Comparison of ENCODE assay signal across 24 cellular contexts in the genomic region with DNA sequence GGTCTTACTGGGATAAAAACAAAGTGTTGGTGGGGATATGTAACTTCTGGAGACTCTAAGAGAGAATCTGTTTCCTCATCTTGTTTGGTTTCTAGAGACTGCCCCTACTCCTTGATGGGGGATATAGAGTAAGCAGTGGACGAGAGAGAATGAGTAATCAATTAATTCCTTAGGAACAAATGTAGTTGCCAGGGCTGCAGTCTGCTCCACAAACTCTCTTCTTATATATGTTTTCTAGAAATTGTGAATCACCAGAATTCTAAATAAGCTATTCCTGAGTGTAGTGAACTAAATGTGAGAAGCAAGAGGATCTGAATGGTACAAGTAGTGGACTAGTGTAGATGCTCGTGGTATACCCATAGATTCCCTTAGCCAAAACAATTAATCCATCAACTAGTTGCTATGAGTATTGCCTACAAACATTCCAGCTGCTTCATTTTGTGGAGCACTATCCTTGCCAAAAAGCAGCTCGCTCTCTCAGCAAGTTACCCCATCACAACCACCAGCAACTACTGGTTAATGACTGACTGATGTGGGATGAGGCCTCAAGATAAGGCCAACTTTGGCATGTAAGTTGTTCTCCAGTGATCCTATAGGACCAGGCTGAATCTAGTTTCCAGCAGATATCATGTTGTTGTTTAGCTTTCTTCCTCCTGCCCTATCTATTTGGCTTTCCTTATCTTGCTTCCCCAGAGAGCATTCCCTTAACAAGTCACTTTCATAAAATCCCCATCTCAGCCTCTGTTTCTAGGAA.
DNase-seq lines count a peak whose midpoint lies in the region; ATAC-seq and TF ChIP-seq lines count a peak whose summit lies in the region.
"Had no signal": no experiment of that assay in that cellular context is flagged by ENCODE, and none has a peak within 500 bp of the region (broad histone marks: within the 10 kb centered on the region; RNA-seq: fewer than 3 reads in every experiment).

No MANE protein-coding gene starts in this region.

- H3K79me2 ChIP-seq in mesendoderm (ENCODE audit: control insufficient read depth, insufficient read depth, low read length), result no peaks in the 10 kb centered on the region

- DNase-seq in Calu3, result peak; percentile 1
- peak; percentile 2 for DNase-seq in UCSD-AML1 (lab: John Stamatoyannopoulos, UW; ENCODE audit: unreplicated experiment)
- DNase-seq in erythroblast (lab: John Stamatoyannopoulos, UW), result peak; percentile 10 to 38
- DNase-seq in mesendoderm, result peak; percentile 88
- no peak for DNase-seq in psoas muscle
- no peak for DNase-seq in central memory CD4-positive, alpha-beta T cell
- DNase-seq in Right ventricle myocardium superior, result no peak
- no peak for DNase-seq in transverse colon
- DNase-seq: activated CD4-positive, CD25-positive, alpha-beta regulatory T cell; activated CD8-positive, alpha-beta T cell treated with anti-CD3 and anti-CD28 coated beads, Interleukin-2, amount 10 ng/mL, durations not matched to agents 7 days and 5 days; activated T-cell treated with anti-CD3 and anti-CD28 coated beads, Interleukin-2, amount 50 U/mL, for 48 hours; BE2C; EL; immature natural killer cell; NCI-H2171 treated with DMSO at 0.1 percent for 48 hours; NCI-H774; PC-9; right lobe of liver; stimulated activated naive B cell treated with anti-CD40 and anti-IgM and Interleukin-4, amounts not matched to agents 10 μg/mL and 1 μg/mL and 100 μg/mL, for 72 hours; T-helper 17 cell; tibial artery had no signal

- no peak overlapping the region for H4K8ac ChIP-seq in mesendoderm (ENCODE audit: low read depth, low read length)

- no peak for TF ChIP-seq EP300 in transverse colon (IDR thresholded peaks at IDR 0.05; ENCODE audit: low read depth)

- H2AK5ac ChIP-seq in mesendoderm (ENCODE audit: low read length), result no peak overlapping the region

- no peak overlapping the region for H4K5ac ChIP-seq in mesendoderm (ENCODE audit: low read length)

- H2BK5ac ChIP-seq in mesendoderm (ENCODE audit: low read length), result no peak overlapping the region

- no peaks in the 10 kb centered on the region for H3K27me3 Mint-ChIP-seq in Calu3 (ENCODE audit: unreplicated experiment)
- H3K27me3 Mint-ChIP-seq: activated naive CD4-positive, alpha-beta T cell treated with anti-CD3 and anti-CD28 coated beads, Interleukin-2, amount 50 U/mL, for 24 hours; stimulated activated naive B cell treated with anti-CD40 and anti-IgM and Interleukin-4, amounts not matched to agents 10 μg/mL and 1 μg/mL and 100 μg/mL, for 72 hours; T-helper 17 cell had no signal

- no peak overlapping the region for H2BK120ac ChIP-seq in mesendoderm (ENCODE audit: low read depth, low read length)

- peaks cover 7% of the 10 kb centered on the region for H3K9me3 Mint-ChIP-seq in Calu3 (ENCODE audit: low read depth, unreplicated experiment)

- no peak overlapping the region for H3K18ac ChIP-seq in mesendoderm (ENCODE audit: low read length)

- ATAC-seq in psoas muscle, result no peak
- no peak for ATAC-seq in Right ventricle myocardium superior (ENCODE audit: poor library complexity)
- ATAC-seq: activated CD8-positive, alpha-beta T cell treated with anti-CD3 and anti-CD28 coated beads, Interleukin-2, amount 10 ng/mL, durations not matched to agents 7 days and 5 days; right lobe of liver; stimulated activated naive B cell treated with anti-CD40 and anti-IgM and Interleukin-4, amounts not matched to agents 10 μg/mL and 1 μg/mL and 100 μg/mL, for 72 hours; T-helper 17 cell had no signal

- H3K4me1 ChIP-seq in mesendoderm (ENCODE audit: control insufficient read depth, low read depth, low read length) (no peaks in the 10 kb centered on the region), psoas muscle (no peaks in the 10 kb centered on the region), transverse colon (no peaks in the 10 kb centered on the region)
- H3K4me1 ChIP-seq: BE2C, right lobe of liver, tibial artery had no signal

- no TSS peak for BruUV-seq in Calu3 (replicated peaks; lab: Mats Ljungman, UMichigan)

- intact Hi-C loops in Calu3 (cut with micrococcal nuclease; ENCODE audit: unreplicated experiment), result no loop called here
- intact Hi-C loops in psoas muscle (cut with DNase I), result no loop called here
- intact Hi-C loops in Right ventricle myocardium superior (cut with DNase I), result no loop called here
- intact Hi-C loops in transverse colon (cut with DNase I; ENCODE audit: low total_unique reads), result no loop called here

- H3K4ac ChIP-seq in mesendoderm (ENCODE audit: low read depth, low read length), result no peak overlapping the region

- H3K27ac ChIP-seq in mesendoderm (ENCODE audit: low read depth, low read length) (no peak overlapping the region), psoas muscle (no peak overlapping the region), transverse colon (no peak overlapping the region)
- H3K27ac ChIP-seq: coronary artery, PC-9, right lobe of liver, tibial artery had no signal

- no CpG with 5 or more reads among the region's 3 CpGs for WGBS in mesendoderm (ENCODE audit: extremely low coverage, insufficient coverage, low lambda C conversion rate)
- WGBS in psoas muscle, 3 donors, result 54 to 78% (median 62%) methylated on average over 3 of the region's 3 CpGs
- WGBS in transverse colon (ENCODE audit: low coverage in 1 of 2), 2 donors, result 42 to 49% methylated on average over 1 to 3 of the region's 3 CpGs

- H3K9ac ChIP-seq in mesendoderm (ENCODE audit: low read length), result no peak overlapping the region

- no peaks in the 10 kb centered on the region for H3K36me3 Mint-ChIP-seq in Calu3 (ENCODE audit: insufficient read depth, unreplicated experiment)
- H3K36me3 Mint-ChIP-seq: activated naive CD4-positive, alpha-beta T cell treated with anti-CD3 and anti-CD28 coated beads, Interleukin-2, amount 50 U/mL, for 24 hours; immature natural killer cell; stimulated activated naive B cell treated with anti-CD40 and anti-IgM and Interleukin-4, amounts not matched to agents 10 μg/mL and 1 μg/mL and 100 μg/mL, for 72 hours had no signal

- H3K4me3 ChIP-seq in mesendoderm (ENCODE audit: low read length), result no peak overlapping the region
- H3K4me3 ChIP-seq in psoas muscle, result no peak overlapping the region
- no peak overlapping the region for H3K4me3 ChIP-seq in transverse colon
- H3K4me3 ChIP-seq: coronary artery, lung, PC-9, right lobe of liver, tibial artery had no signal

- CTCF ChIA-PET in Calu3 (lab: Charles Lee), result no interaction called here

- H3K9me3 ChIP-seq in psoas muscle (no peaks in the 10 kb centered on the region), transverse colon (no peaks in the 10 kb centered on the region)
- H3K9me3 ChIP-seq: BE2C, right lobe of liver, tibial artery had no signal

- H3K4me2 ChIP-seq in mesendoderm (ENCODE audit: low read length), result no peak overlapping the region
- H3K4me2 ChIP-seq: PC-9 had no signal

- TF ChIP-seq CTCF in Calu3 (IDR thresholded peaks at IDR 0.05; ENCODE audit: unreplicated experiment), result no peak
- no peak for TF ChIP-seq CTCF in psoas muscle (IDR thresholded peaks at IDR 0.05)
- no peak for TF ChIP-seq CTCF in transverse colon (IDR thresholded peaks at IDR 0.05)

- H3K4me3 Mint-ChIP-seq in Calu3 (ENCODE audit: low read depth, unreplicated experiment), result no peak overlapping the region
- H3K4me3 Mint-ChIP-seq: activated CD8-positive, alpha-beta T cell treated with anti-CD3 and anti-CD28 coated beads, Interleukin-2, amount 10 ng/mL, durations not matched to agents 7 days and 5 days; activated naive CD4-positive, alpha-beta T cell treated with anti-CD3 and anti-CD28 coated beads, Interleukin-2, amount 50 U/mL, for 24 hours; immature natural killer cell; stimulated activated naive B cell treated with anti-CD40 and anti-IgM and Interleukin-4, amounts not matched to agents 10 μg/mL and 1 μg/mL and 100 μg/mL, for 72 hours; T-helper 17 cell had no signal

- TF ChIP-seq POLR2A in erythroblast (IDR thresholded peaks at IDR 0.05; ENCODE audit: low read length) (no peak), transverse colon (IDR thresholded peaks at IDR 0.05) (no peak)

- H3K56ac ChIP-seq in mesendoderm (ENCODE audit: low read length), result no peak overlapping the region

- H3K27ac Mint-ChIP-seq in Calu3 (ENCODE audit: unreplicated experiment), result no peak overlapping the region
- H3K27ac Mint-ChIP-seq: activated CD8-positive, alpha-beta T cell treated with anti-CD3 and anti-CD28 coated beads, Interleukin-2, amount 10 ng/mL, durations not matched to agents 7 days and 5 days; activated naive CD4-positive, alpha-beta T cell treated with anti-CD3 and anti-CD28 coated beads, Interleukin-2, amount 50 U/mL, for 24 hours; immature natural killer cell; stimulated activated naive B cell treated with anti-CD40 and anti-IgM and Interleukin-4, amounts not matched to agents 10 μg/mL and 1 μg/mL and 100 μg/mL, for 72 hours; T-helper 17 cell had no signal

- H3K79me1 ChIP-seq in mesendoderm (ENCODE audit: low read length), result no peaks in the 10 kb centered on the region

- in situ Hi-C loops in transverse colon (cut with MboI; ENCODE audit: low pct_ligation_motif_present in 1 of 4, low pct_unique_long_range_greater_than_20kb in 1 of 4, low sequenced_read_pairs in 3 of 4), result no loop called here

- no peak overlapping the region for H2BK15ac ChIP-seq in mesendoderm (replicated peaks; ENCODE audit: low read depth)

- H3K27me3 ChIP-seq in mesendoderm (ENCODE audit: insufficient read depth, low read length, poor library complexity) (no peaks in the 10 kb centered on the region), psoas muscle (ENCODE audit: insufficient read depth in 3 of 3, low read length in 2 of 3) (no peaks in the 10 kb centered on the region), transverse colon (no peaks in the 10 kb centered on the region)
- H3K27me3 ChIP-seq: BE2C, right lobe of liver, tibial artery had no signal

- H3K23ac ChIP-seq in mesendoderm (ENCODE audit: low read length), result no peak overlapping the region

- H3K36me3 ChIP-seq in mesendoderm (ENCODE audit: control insufficient read depth, insufficient read depth, low read length), result no peaks in the 10 kb centered on the region
- H3K36me3 ChIP-seq in psoas muscle (ENCODE audit: insufficient read depth in 1 of 2, low read depth in 1 of 2), result no peaks in the 10 kb centered on the region
- H3K36me3 ChIP-seq in transverse colon, result no peaks in the 10 kb centered on the region
- H3K36me3 ChIP-seq: BE2C, right lobe of liver, tibial artery had no signal

- peaks cover 21% of the 10 kb centered on the region for H3K4me1 Mint-ChIP-seq in Calu3 (ENCODE audit: low read depth, unreplicated experiment)
- H3K4me1 Mint-ChIP-seq: activated naive CD4-positive, alpha-beta T cell treated with anti-CD3 and anti-CD28 coated beads, Interleukin-2, amount 50 U/mL, for 24 hours; immature natural killer cell; stimulated activated naive B cell treated with anti-CD40 and anti-IgM and Interleukin-4, amounts not matched to agents 10 μg/mL and 1 μg/mL and 100 μg/mL, for 72 hours; T-helper 17 cell had no signal

Comparison
In these comparisons a context has a peak if more than half of its experiments do, and no peak if none do; other contexts are left out.
1. DNase-seq: peak in Calu3 (single experiment), UCSD-AML1 (single experiment), erythroblast (2 of 2) and mesendoderm (single experiment); none in psoas muscle (0 of 2), central memory CD4-positive, alpha-beta T cell (single experiment), Right ventricle myocardium superior (single experiment) and transverse colon (single experiment).